In genomic region chr15:52095597-52096262, GRCh38 we compare ENCODE assay signal across 1 cellular context.
TF ChIP-seq lines count a peak whose summit lies in the region.

No MANE protein-coding gene starts in this region.

TF ChIP-seq in K562, 482 proteins besides CTCF, POLR2A, EP300 and RAD21 (continued from another document):
- TF ChIP-seq MGA (IDR thresholded peaks at IDR 0.05) (no peak), SP1 (CRISPR knock-in tag; IDR thresholded peaks at IDR 0.05) (no peak), ZNF395 (CRISPR knock-in tag; IDR thresholded peaks at IDR 0.05) (no peak), FOXJ2 (tag; IDR thresholded peaks at IDR 0.05) (peak; percentile 68; the same call in 1 of the 2 replicates), DIDO1 (tag; IDR thresholded peaks at IDR 0.05; ENCODE audit: low read depth) (no peak), KDM5B (IDR thresholded peaks at IDR 0.05; ENCODE audit: insufficient replicate concordance, low read depth, low read length) (no peak), NR2C1 (IDR thresholded peaks at IDR 0.05) (no peak), NR2C1 (tag; IDR thresholded peaks at IDR 0.05) (no peak), ZNF551 (CRISPR knock-in tag; IDR thresholded peaks at IDR 0.05) (no peak), NFE2L1 (tag; IDR thresholded peaks at IDR 0.05; ENCODE audit: borderline replicate concordance, low read depth) (peak; percentile 66), C11orf30 (IDR thresholded peaks at IDR 0.05; ENCODE audit: low read depth) (peak; percentile 87), ZNF253 (CRISPR knock-in tag; conservative IDR thresholded peaks at IDR 0.05) (no peak), ZC3H4 (CRISPR knock-in tag; IDR thresholded peaks at IDR 0.05; ENCODE audit: borderline replicate concordance) (no peak), TCF15 (CRISPR knock-in tag; IDR thresholded peaks at IDR 0.05) (no peak), MAFG (tag; conservative IDR thresholded peaks at IDR 0.05) (peak; percentile 95), DPF2 (IDR thresholded peaks at IDR 0.05) (no peak), MECOM (CRISPR knock-in tag; IDR thresholded peaks at IDR 0.05) (no peak), CEBPB (tag; IDR thresholded peaks at IDR 0.05) (no peak), SREBF1 (IDR thresholded peaks at IDR 0.05; ENCODE audit: borderline replicate concordance, low read depth, low read length) (no peak), NFE2 (IDR thresholded peaks at IDR 0.05; ENCODE audit: low read depth) (peak; percentile 67), RFX1 (IDR thresholded peaks at IDR 0.05) (no peak), HDAC6 (IDR thresholded peaks at IDR 0.05; ENCODE audit: low read depth, low read length) (no peak), ZBTB40 (IDR thresholded peaks at IDR 0.05) (peak; percentile 49; the same call in 1 of the 2 replicates), ZBTB40 (CRISPR knock-in tag; IDR thresholded peaks at IDR 0.05) (no peak), MAFF (IDR thresholded peaks at IDR 0.05; ENCODE audit: low read length) (peak; percentile 68), ESRRB (CRISPR knock-in tag; IDR thresholded peaks at IDR 0.05; ENCODE audit: borderline replicate concordance) (no peak), MAFK (IDR thresholded peaks at IDR 0.05; ENCODE audit: low read length) (peak; percentile 49; the same call in 1 of the 2 replicates), ZNF146 (CRISPR knock-in tag; IDR thresholded peaks at IDR 0.05; ENCODE audit: unreplicated experiment) (peak; percentile 18)
